19 cellular contexts compared by ENCODE assay signal in genomic region chr15:63765338-63765737, GRCh38.
A peak's percentile ranks its signal among the peaks of the same experiment; 100 is the strongest.
DNase-seq lines count a peak whose midpoint lies in the region; ATAC-seq and TF ChIP-seq lines count a peak whose summit lies in the region.
"Had no signal": no experiment of that assay in that cellular context is flagged by ENCODE, and none has a peak within 500 bp of the region (broad histone marks: within the 10 kb centered on the region; RNA-seq: fewer than 3 reads in every experiment).

No MANE protein-coding gene starts in this region.

- peaks cover 20% of the 10 kb centered on the region for H3K4me1 ChIP-seq in cardiac muscle cell (ENCODE audit: low read depth)
- peaks cover 0 to 48% (median 29%) of the 10 kb centered on the region in 12 donors for H3K4me1 ChIP-seq in heart left ventricle
- H3K4me1 ChIP-seq: SJCRH30 had no signal

- H3K4me1 Mint-ChIP-seq in dendritic cell treated with granulocyte-macrophage colony-stimulating factor and Interleukin-4, amounts not matched to agents 40 ng/mL and 50 ng/mL, for 4 days (ENCODE audit: low read depth): peaks cover 29% of the 10 kb centered on the region
- H3K4me1 Mint-ChIP-seq in naive B cell: peaks cover 29 to 51% (median 32%) of the 10 kb centered on the region in 3 donors

- ATAC-seq in heart left ventricle (no peak), naive B cell (ENCODE audit: low read depth in 2 of 2) (no peak), HG02870 (IDR thresholded peaks at IDR 0.05; ENCODE audit: unreplicated experiment) (no peak), GM21717 (IDR thresholded peaks at IDR 0.05; ENCODE audit: unreplicated experiment) (no peak)
- ATAC-seq: left cardiac atrium had no signal

- WGBS in heart left ventricle, 4 donors: 69 to 77% (median 76%) methylated on average over 6 of the region's 6 CpGs

- H3K9me3 ChIP-seq in cardiac muscle cell (ENCODE audit: low read depth) (no peaks in the 10 kb centered on the region), heart left ventricle (no peaks in the 10 kb centered on the region)
- H3K9me3 ChIP-seq: right atrium auricular region, SJCRH30 had no signal

- H3K27me3 Mint-ChIP-seq in dendritic cell treated with granulocyte-macrophage colony-stimulating factor and Interleukin-4, amounts not matched to agents 40 ng/mL and 50 ng/mL, for 4 days: no peaks in the 10 kb centered on the region
- no peaks in the 10 kb centered on the region for H3K27me3 Mint-ChIP-seq in naive B cell
- H3K27me3 Mint-ChIP-seq: type B pancreatic cell had no signal

- intact Hi-C loops in heart left ventricle (cut with DNase I): loop anchor here in 2 of 10 donors (5.0 to 10.0 kb wide), 3 partner anchors 37 to 127 kb away; no protein-coding TSS in a partner anchor
- intact Hi-C loops in dendritic cell treated with granulocyte-macrophage colony-stimulating factor and Interleukin-4, amounts not matched to agents 40 ng/mL and 50 ng/mL, for 4 days (cut with micrococcal nuclease): no loop called here

- no peaks in the 10 kb centered on the region for H3K9me3 Mint-ChIP-seq in dendritic cell treated with granulocyte-macrophage colony-stimulating factor and Interleukin-4, amounts not matched to agents 40 ng/mL and 50 ng/mL, for 4 days
- no peaks in the 10 kb centered on the region for H3K9me3 Mint-ChIP-seq in naive B cell
- H3K9me3 Mint-ChIP-seq: activated T-helper 2 cell treated with anti-CD3 and anti-CD28 coated beads, Interferon-gamma antibody, Interleukin-2, Interleukin-4, amounts not matched to agents 10 μg/mL and 5 μg/mL and 100 μg/mL, durations not matched to agents 14 hours and 24 hours and 36 hours; type B pancreatic cell had no signal

- peaks cover 14% of the 10 kb centered on the region for H3K36me3 Mint-ChIP-seq in dendritic cell treated with granulocyte-macrophage colony-stimulating factor and Interleukin-4, amounts not matched to agents 40 ng/mL and 50 ng/mL, for 4 days (ENCODE audit: low read depth)
- peaks cover 2 to 8% of the 10 kb centered on the region in 2 donors for H3K36me3 Mint-ChIP-seq in naive B cell

- DNase-seq in cardiac muscle cell (ENCODE audit: low read depth in 1 of 2, low spot score in 1 of 2) (no peak), heart left ventricle (no peak), naive B cell (no peak), HCEC 1CT (no peak)
- DNase-seq in effector CD8-positive, alpha-beta T cell (lab: John Stamatoyannopoulos, UW): no peak
- DNase-seq: activated CD8-positive, alpha-beta memory T cell treated with anti-CD3 and anti-CD28 coated beads for 24 hours; left cardiac atrium; NCI-H1105 treated with DMSO at 0.1 percent for 48 hours; NCI-H69; PC-9; SJCRH30; stimulated activated naive CD4-positive, alpha-beta T cell treated with Interleukin-2 at 50 U/mL for 16 hours; T-helper 2 cell had no signal

- H3K4me3 Mint-ChIP-seq in dendritic cell treated with granulocyte-macrophage colony-stimulating factor and Interleukin-4, amounts not matched to agents 40 ng/mL and 50 ng/mL, for 4 days: no peak overlapping the region
- no peak overlapping the region for H3K4me3 Mint-ChIP-seq in naive B cell
- H3K4me3 Mint-ChIP-seq: type B pancreatic cell had no signal

- H3K27me3 ChIP-seq in cardiac muscle cell (no peaks in the 10 kb centered on the region), heart left ventricle (no peaks in the 10 kb centered on the region)
- H3K27me3 ChIP-seq: right atrium auricular region, SJCRH30 had no signal

- peak overlapping the region; percentile 52 for H3K27ac ChIP-seq in cardiac muscle cell
- no peak overlapping the region for H3K27ac ChIP-seq in heart left ventricle
- H3K27ac ChIP-seq: PC-9, right atrium auricular region, SJCRH30 had no signal

- H3K4me3 ChIP-seq in cardiac muscle cell (no peak overlapping the region), heart left ventricle (no peak overlapping the region)
- H3K4me3 ChIP-seq: PC-9, right atrium auricular region, SJCRH30 had no signal

- TF ChIP-seq POLR2A in heart left ventricle (IDR thresholded peaks at IDR 0.05): no peak

- peak overlapping the region; percentile 42 for H3K27ac Mint-ChIP-seq in dendritic cell treated with granulocyte-macrophage colony-stimulating factor and Interleukin-4, amounts not matched to agents 40 ng/mL and 50 ng/mL, for 4 days
- peak overlapping the region; percentile 3 to 76 (median 34) for H3K27ac Mint-ChIP-seq in naive B cell
- H3K27ac Mint-ChIP-seq: activated T-helper 2 cell treated with anti-CD3 and anti-CD28 coated beads, Interferon-gamma antibody, Interleukin-2, Interleukin-4, amounts not matched to agents 10 μg/mL and 5 μg/mL and 100 μg/mL, durations not matched to agents 14 hours and 24 hours and 36 hours; type B pancreatic cell had no signal

- no peaks in the 10 kb centered on the region for H3K36me3 ChIP-seq in cardiac muscle cell
- H3K36me3 ChIP-seq in heart left ventricle: peaks cover 0 to 7% (median 0%) of the 10 kb centered on the region in 9 donors
- H3K36me3 ChIP-seq: right atrium auricular region had no signal

- TF ChIP-seq CTCF in cardiac muscle cell (IDR thresholded peaks at IDR 0.05; ENCODE audit: low read depth, low read length): no peak
- TF ChIP-seq CTCF in heart left ventricle (IDR thresholded peaks at IDR 0.05): no peak
